8 cellular contexts compared by ENCODE assay signal in genomic region chr11:117809236-117810055, GRCh38. TPM values are rescaled to one million over a fixed set of nuclear protein-coding genes. Genes with fewer than 3 reads are reported as not detected.
DNase-seq lines count a peak whose midpoint lies in the region; ATAC-seq and TF ChIP-seq lines count a peak whose summit lies in the region.

No MANE protein-coding gene starts in this region.

- no peaks in the 10 kb centered on the region for H4K20me1 ChIP-seq in smooth muscle cell (ENCODE audit: low read depth)

- no peak overlapping the region for H3K4me3 ChIP-seq in smooth muscle cell

- no peaks in the 10 kb centered on the region for H3K27me3 ChIP-seq in smooth muscle cell (ENCODE audit: low read depth)

- WGBS in smooth muscle cell (ENCODE audit: low lambda C conversion rate) = 42% methylated on average over 18 of the region's 22 CpGs

- peak; percentile 52 for TF ChIP-seq CTCF in smooth muscle cell (IDR thresholded peaks at IDR 0.05; ENCODE audit: borderline replicate concordance, insufficient read depth, poor library complexity, severe bottlenecking)

- no peaks in the 10 kb centered on the region for H3K79me2 ChIP-seq in smooth muscle cell (ENCODE audit: low read depth)

- H3K4me2 ChIP-seq in smooth muscle cell = peak overlapping the region; percentile 43

- no peak overlapping the region for H3K9ac ChIP-seq in smooth muscle cell (ENCODE audit: low read depth)

- H2AFZ ChIP-seq in smooth muscle cell (ENCODE audit: low read depth) = no peak overlapping the region

- H3K9me3 ChIP-seq in smooth muscle cell (replicated peaks; ENCODE audit: low read depth) = no peaks in the 10 kb centered on the region

- no peaks in the 10 kb centered on the region for H3F3A ChIP-seq in smooth muscle cell (ENCODE audit: low read depth)

- ATAC-seq in HG03457 (IDR thresholded peaks at IDR 0.05; ENCODE audit: unreplicated experiment) = no peak

- H3K36me3 ChIP-seq in smooth muscle cell (ENCODE audit: low read depth) = no peaks in the 10 kb centered on the region

- H3K4me1 ChIP-seq in smooth muscle cell (ENCODE audit: low read depth) = no peaks in the 10 kb centered on the region

- H3K27ac ChIP-seq in smooth muscle cell (ENCODE audit: low read depth) = no peak overlapping the region

- DNase-seq in Daoy (ENCODE audit: low read depth) = peak; percentile 82
- DNase-seq in HuH-7.5 (ENCODE audit: low spot score) = peak; percentile 78
- DNase-seq in RKO (ENCODE audit: low spot score) = peak; percentile 67
- peak in 55 of 58 donors; percentile 35 to 87 (median 71) for DNase-seq in anterior cingulate cortex (lab: John Stamatoyannopoulos, UW)
- DNase-seq in hippocampal formation (lab: John Stamatoyannopoulos, UW) = peak; percentile 73 to 81
- DNase-seq in smooth muscle cell (lab: John Stamatoyannopoulos, UW; ENCODE audit: unreplicated experiment) = peak; percentile 24
- no peak for DNase-seq in NCI-H1048 (lab: John Stamatoyannopoulos, UW)

RNA-seq across cellular contexts. Expression of gene DSCAML1, which starts 12.4 kb away (rescaled TPM):
- total RNA-seq in Daoy (2014; rRNA removed; shearing (Covaris generic)) = not detected in 2 replicates
- total RNA-seq in smooth muscle cell = 0.04 and 0.22 TPM in 2 replicates
- polyA plus RNA-seq in smooth muscle cell = 0.37 TPM in 1 of 2 replicates, not detected in the other

RNA-seq across cellular contexts. Expression of gene FXYD2, which starts 15.1 kb away (rescaled TPM):
- total RNA-seq in Daoy (2014; rRNA removed; shearing (Covaris generic)) = 1.3 TPM in 1 of 2 replicates, not detected in the other
- 0.40 TPM in 1 of 2 replicates, not detected in the other for total RNA-seq in smooth muscle cell
- polyA plus RNA-seq in smooth muscle cell = 1.00 and 2.3 TPM in 2 replicates
